In the genomic region with DNA sequence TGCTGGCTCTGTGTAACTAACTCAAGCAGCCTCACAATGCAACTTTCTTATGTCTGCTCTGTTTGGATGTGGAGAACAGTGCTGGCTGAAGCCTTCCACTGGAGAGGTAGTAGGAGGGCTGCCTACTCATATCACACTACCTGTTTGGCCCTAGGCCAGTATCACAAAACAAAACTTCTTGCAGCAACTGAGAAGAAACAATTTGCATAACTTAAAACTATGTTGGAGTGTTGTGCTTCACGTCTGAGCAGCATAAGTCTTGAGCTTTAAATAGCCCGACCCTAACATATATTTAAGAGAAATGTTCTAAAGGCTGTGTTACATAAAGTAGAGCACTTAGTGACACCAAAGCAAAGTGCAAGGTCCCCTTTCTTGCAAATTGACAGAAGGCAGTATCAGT, we compare ENCODE assay signal across 13 cellular contexts.
DNase-seq lines count a peak whose midpoint lies in the region; ATAC-seq and TF ChIP-seq lines count a peak whose summit lies in the region.
"Had no signal": no experiment of that assay in that cellular context is flagged by ENCODE, and none has a peak within 500 bp of the region (broad histone marks: within the 10 kb centered on the region; RNA-seq: fewer than 3 reads in every experiment).

No MANE protein-coding gene starts in this region.

- H3K36me3 ChIP-seq in GM06990 (ENCODE audit: control insufficient read depth, insufficient read depth, low read length) = no peaks in the 10 kb centered on the region
- H3K36me3 ChIP-seq in suprapubic skin = no peaks in the 10 kb centered on the region
- no peaks in the 10 kb centered on the region for H3K36me3 ChIP-seq in mesenchymal stem cell (ENCODE audit: control insufficient read depth in 1 of 2, insufficient read depth in 2 of 2, low read depth in 1 of 2, low read length in 2 of 2)

- TF ChIP-seq CTCF in GM06990 (IDR thresholded peaks at IDR 0.05; ENCODE audit: insufficient read depth, low read length, poor library complexity, severe bottlenecking) (no peak), suprapubic skin (IDR thresholded peaks at IDR 0.05) (no peak)

- H3K27me3 ChIP-seq in GM06990 (replicated peaks; ENCODE audit: control insufficient read depth, insufficient read depth, low read length) = no peaks in the 10 kb centered on the region
- no peaks in the 10 kb centered on the region for H3K27me3 ChIP-seq in suprapubic skin
- H3K27me3 ChIP-seq in mesenchymal stem cell (ENCODE audit: control insufficient read depth in 1 of 2, insufficient read depth in 1 of 2, low read length in 2 of 2) = peaks cover 0 to 6% of the 10 kb centered on the region in 2 experiments

- ATAC-seq in GM19023 (IDR thresholded peaks at IDR 0.05; ENCODE audit: unreplicated experiment) (peak; percentile 71), GM21737 (IDR thresholded peaks at IDR 0.05; ENCODE audit: unreplicated experiment) (peak; percentile 84), HG03159 (IDR thresholded peaks at IDR 0.05; ENCODE audit: unreplicated experiment) (peak; percentile 87)
- ATAC-seq: activated T-cell treated with anti-CD3 and anti-CD28 coated beads, Interleukin-2, amount 50 U/mL, for 4 hours; HCT116; sciatic nerve had no signal

- WGBS in suprapubic skin = 75% methylated on average over 2 of the region's 2 CpGs
- 80% methylated on average over 2 of the region's 2 CpGs for WGBS in mesenchymal stem cell

- peaks cover 10% of the 10 kb centered on the region for H3K4me1 ChIP-seq in suprapubic skin
- no peaks in the 10 kb centered on the region for H3K4me1 ChIP-seq in mesenchymal stem cell (ENCODE audit: control insufficient read depth, insufficient read depth, low read depth, low read length)

- no peak overlapping the region for H3K9ac ChIP-seq in mesenchymal stem cell (ENCODE audit: low read length)

- H3K14ac ChIP-seq in mesenchymal stem cell (ENCODE audit: low read length in 2 of 2) = no peak overlapping the region

- H3K9me3 ChIP-seq in suprapubic skin (no peaks in the 10 kb centered on the region), mesenchymal stem cell (ENCODE audit: control insufficient read depth, low read length) (no peaks in the 10 kb centered on the region)

- H2AFZ ChIP-seq in mesenchymal stem cell (ENCODE audit: low read depth, low read length) = no peak overlapping the region

- peak overlapping the region in 1 of 2 experiments; percentile 63 for H3K23ac ChIP-seq in mesenchymal stem cell (ENCODE audit: low read length in 2 of 2)

- no peak overlapping the region for H3K18ac ChIP-seq in mesenchymal stem cell (ENCODE audit: low read depth in 1 of 2, low read length in 2 of 2)

- DNase-seq in GM06990 (ENCODE audit: extremely low read depth, insufficient read length) = peak; percentile 53
- DNase-seq in retina = no peak
- DNase-seq in suprapubic skin (ENCODE audit: low spot score in 2 of 2) = no peak
- DNase-seq in mesenchymal stem cell = no peak
- DNase-seq in SHP77 (lab: John Stamatoyannopoulos, UW) = no peak
- DNase-seq: activated T-cell treated with anti-CD3 and anti-CD28 coated beads, Interleukin-2, amount 50 U/mL, for 4 hours; DMS79; MM.1S had no signal

- no peak overlapping the region for H4K91ac ChIP-seq in mesenchymal stem cell (ENCODE audit: low read length)

- H3K27ac ChIP-seq in suprapubic skin = no peak overlapping the region
- no peak overlapping the region for H3K27ac ChIP-seq in mesenchymal stem cell (ENCODE audit: low read length, poor library complexity, severe bottlenecking)

- no peak overlapping the region for H2BK12ac ChIP-seq in mesenchymal stem cell (ENCODE audit: low read length in 2 of 2)

- H2BK15ac ChIP-seq in mesenchymal stem cell (ENCODE audit: low read depth, poor library complexity, severe bottlenecking) = no peak overlapping the region

- H4K8ac ChIP-seq in mesenchymal stem cell (ENCODE audit: low read length) = no peak overlapping the region

- H2BK120ac ChIP-seq in mesenchymal stem cell (ENCODE audit: low read depth, low read length) = no peak overlapping the region

- no peaks in the 10 kb centered on the region for H3K79me1 ChIP-seq in mesenchymal stem cell (replicated peaks; ENCODE audit: low read length, poor library complexity, severe bottlenecking)

- no peak overlapping the region for H3K4ac ChIP-seq in mesenchymal stem cell (ENCODE audit: low read depth in 1 of 2, low read length in 2 of 2)

- no peak overlapping the region for H3K4me3 ChIP-seq in GM06990 (replicated peaks; ENCODE audit: low read depth, low read length)
- no peak overlapping the region for H3K4me3 ChIP-seq in suprapubic skin
- no peak overlapping the region for H3K4me3 ChIP-seq in mesenchymal stem cell (ENCODE audit: insufficient read depth in 1 of 2, low read depth in 1 of 2, low read length in 2 of 2)

- no peak overlapping the region for H2BK5ac ChIP-seq in mesenchymal stem cell (ENCODE audit: low read depth, low read length, poor library complexity, severe bottlenecking)

- no peak overlapping the region for H3K4me2 ChIP-seq in mesenchymal stem cell (ENCODE audit: low read length, poor library complexity, severe bottlenecking)

- TF ChIP-seq EP300 in suprapubic skin (IDR thresholded peaks at IDR 0.05) = no peak

- no peak for TF ChIP-seq POLR2A in suprapubic skin (IDR thresholded peaks at IDR 0.05)

- no peak overlapping the region for H2AK5ac ChIP-seq in mesenchymal stem cell (ENCODE audit: low read length, severe bottlenecking)
